Comparison of ENCODE assay signal across 20 cellular contexts in the genomic region with DNA sequence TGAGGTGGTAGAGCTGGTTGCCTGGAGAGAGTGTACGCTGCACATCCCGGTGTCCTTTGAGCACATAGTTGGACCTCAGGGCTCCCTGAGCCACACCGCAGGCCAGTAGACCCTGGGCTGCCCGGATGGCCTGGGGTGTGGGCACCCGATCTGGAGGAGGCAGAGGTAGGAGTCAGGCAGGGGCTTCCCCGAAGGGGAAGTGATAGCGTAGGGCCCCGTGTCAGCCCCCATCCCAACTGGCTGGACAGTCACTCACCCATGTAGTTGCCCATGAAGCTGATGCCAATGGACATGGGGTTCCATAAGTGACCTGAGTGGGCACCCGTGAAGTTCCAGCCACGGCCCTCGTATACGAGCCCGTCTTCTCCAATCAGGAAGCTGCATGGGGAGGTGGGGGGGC. TPM values are rescaled to one million over a fixed set of nuclear protein-coding genes. Genes with fewer than 3 reads are reported as not detected.
A peak's percentile ranks its signal among the peaks of the same experiment; 100 is the strongest.
DNase-seq lines count a peak whose midpoint lies in the region; ATAC-seq, FAIRE-seq and TF ChIP-seq lines count a peak whose summit lies in the region.
"Had no signal": no experiment of that assay in that cellular context is flagged by ENCODE, and none has a peak within 500 bp of the region (broad histone marks: within the 10 kb centered on the region; RNA-seq: fewer than 3 reads in every experiment).

No MANE protein-coding gene starts in this region.

- H3K79me2 ChIP-seq in HCT116 (ENCODE audit: insufficient read depth, low read length) (no peaks in the 10 kb centered on the region), K562 (ENCODE audit: control insufficient read depth, insufficient read depth, low read length) (no peaks in the 10 kb centered on the region), PC-3 (ENCODE audit: low read length) (no peaks in the 10 kb centered on the region)

- no peak overlapping the region for H3K4me2 ChIP-seq in HCT116 (ENCODE audit: low read length)
- no peak overlapping the region for H3K4me2 ChIP-seq in K562 (ENCODE audit: insufficient read depth, low read length)
- H3K4me2 ChIP-seq in PC-3 (ENCODE audit: low read length) = no peak overlapping the region
- H3K4me2 ChIP-seq: A549 had no signal

- no peak for DNase-seq in HCT116 (ENCODE audit: low read depth, low spot score)
- DNase-seq in K562 (ENCODE audit: extremely low read depth in 1 of 4, low spot score in 3 of 4) = no peak
- DNase-seq in mesenteric fat pad (ENCODE audit: low spot score) = peak; percentile 73
- DNase-seq in PC-3 = no peak
- DNase-seq in GDM1 (lab: John Stamatoyannopoulos, UW) = no peak
- DNase-seq in DMS53 treated with DMSO at 0.1 percent for 48 hours (lab: John Stamatoyannopoulos, UW; ENCODE audit: unreplicated experiment) = no peak
- DNase-seq: BE2C; CD4-positive, alpha-beta memory T cell; COR-L47; DMS153; DND-41; GF-D8; IMR-90; KG1 had no signal

- H3K36me3 ChIP-seq in HCT116 (ENCODE audit: control insufficient read depth in 1 of 2, insufficient read depth in 2 of 2, low read length in 2 of 2) = 0 out of 4 replicates have a peak, but pooled peaks cover 0 to 4% of the 10 kb centered on the region in 2 experiments
- H3K36me3 ChIP-seq in K562 (ENCODE audit: control insufficient read depth, insufficient read depth, low read length) = peaks cover 14% of the 10 kb centered on the region; the same call in 1 of the 3 replicates
- no peaks in the 10 kb centered on the region for H3K36me3 ChIP-seq in PC-3 (ENCODE audit: low read depth, low read length)
- H3K36me3 ChIP-seq: BE2C had no signal

- TF ChIP-seq CTCF in HCT116 (IDR thresholded peaks at IDR 0.05 in 2 of 3, conservative IDR thresholded peaks at IDR 0.05 in 1 of 3; ENCODE audit: borderline replicate concordance in 1 of 3, insufficient read depth in 1 of 3, low read depth in 2 of 3, low read length in 2 of 3) (no peak), K562 (IDR thresholded peaks at IDR 0.05 in 2 of 3, conservative IDR thresholded peaks at IDR 0.05 in 1 of 3; ENCODE audit: insufficient read depth in 2 of 3, low read depth in 1 of 3, low read length in 3 of 3) (no peak), PC-3 (conservative IDR thresholded peaks at IDR 0.05; ENCODE audit: low read depth, low read length) (no peak)

- no peak for FAIRE-seq in K562 (lab: Jason Lieb, UNC)
- FAIRE-seq: A549, D721Med, H1 had no signal

- CTCF ChIA-PET in HCT116 (lab: Charles Lee) = interaction anchor here (0.5 to 2.0 kb wide), 4 partner anchors 9 to 251 kb away, joined by 3 to 10 read pairs (median 4); no protein-coding TSS in a partner anchor
- CTCF ChIA-PET in K562 (lab: Yijun Ruan, JAX; ENCODE audit: low intra/inter-chr PET ratio) = no interaction called here
- CTCF ChIA-PET in PC-3 (lab: Charles Lee) = no interaction called here

- H3K27me3 ChIP-seq in HCT116 (ENCODE audit: insufficient read depth, low read length) = no peaks in the 10 kb centered on the region
- no peaks in the 10 kb centered on the region for H3K27me3 ChIP-seq in K562 (ENCODE audit: control insufficient read depth in 2 of 2, insufficient read depth in 2 of 2, low read length in 2 of 2)
- H3K27me3 ChIP-seq in PC-3 (ENCODE audit: low read length) = no peaks in the 10 kb centered on the region

- no peak for TF ChIP-seq EP300 in K562 (IDR thresholded peaks at IDR 0.05; ENCODE audit: low read length)

- H3K9me3 ChIP-seq in HCT116 (ENCODE audit: control insufficient read depth in 1 of 2, insufficient read depth in 1 of 2, low read depth in 1 of 2, low read length in 2 of 2) = no peaks in the 10 kb centered on the region
- no peaks in the 10 kb centered on the region for H3K9me3 ChIP-seq in K562 (replicated peaks; ENCODE audit: control insufficient read depth, insufficient read depth, low read depth, low read length)
- H3K9me3 ChIP-seq in PC-3 (ENCODE audit: low read length) = no peaks in the 10 kb centered on the region
- H3K9me3 ChIP-seq: A549, BE2C had no signal

- in situ Hi-C loops in K562 (cut with MboI) = no loop called here

- H3K9me2 ChIP-seq in HCT116 (ENCODE audit: insufficient read depth) (no peaks in the 10 kb centered on the region), PC-3 (replicated peaks; ENCODE audit: low read length) (no peaks in the 10 kb centered on the region)

- H2AFZ ChIP-seq in HCT116 (ENCODE audit: low read depth, low read length, poor library complexity, severe bottlenecking) = no peak overlapping the region
- no peak overlapping the region for H2AFZ ChIP-seq in K562 (ENCODE audit: low read depth, low read length)
- no peak overlapping the region for H2AFZ ChIP-seq in PC-3 (ENCODE audit: low read length)

- POLR2A ChIA-PET in HCT116 (lab: Charles Lee) = interaction anchor here (1.5 kb wide), 1 partner anchor 155 kb away, joined by 3 read pairs; the partner anchor contains the start of gene FOXA3
- POLR2A ChIA-PET in K562 (lab: Yijun Ruan, JAX) = interaction anchor here (0.6 to 0.7 kb wide), 2 partner anchors 24 to 386 kb away, joined by 3 to 4 read pairs; partner anchors contain the start of gene CCDC61
- POLR2A ChIA-PET in PC-3 (lab: Charles Lee; ENCODE audit: unreplicated experiment) = no interaction called here

- BruUV-seq in HCT116 (replicated peaks; lab: Mats Ljungman, UMichigan) = TSS peak; percentile 59
- BruUV-seq in K562 (replicated peaks; lab: Mats Ljungman, UMichigan) = no TSS peak
- BruUV-seq in PC-3 (replicated peaks; lab: Mats Ljungman, UMichigan) = no TSS peak

- no peak overlapping the region for H3K4me3 ChIP-seq in HCT116 (replicated peaks in 1 of 2; ENCODE audit: low read depth in 1 of 2, low read length in 2 of 2)
- no peak overlapping the region for H3K4me3 ChIP-seq in K562
- H3K4me3 ChIP-seq in PC-3 (ENCODE audit: low read length) = no peak overlapping the region
- H3K4me3 ChIP-seq: A549 had no signal

- H3K9ac ChIP-seq in HCT116 (ENCODE audit: low read length) = no peak overlapping the region
- no peak overlapping the region for H3K9ac ChIP-seq in K562 (ENCODE audit: insufficient read depth in 1 of 2, low read depth in 2 of 2, low read length in 2 of 2)
- no peak overlapping the region for H3K9ac ChIP-seq in PC-3 (ENCODE audit: low read length)

- ATAC-seq in HCT116 = no peak
- no peak for ATAC-seq in K562
- no peak for ATAC-seq in PC-3
- ATAC-seq: A549 had no signal

- TF ChIP-seq RAD21 in HCT116 (IDR thresholded peaks at IDR 0.05; ENCODE audit: low read depth) (no peak), K562 (CRISPR knock-in tag; conservative IDR thresholded peaks at IDR 0.05 in 1 of 2, IDR thresholded peaks at IDR 0.05 in 1 of 2) (no peak)

- WGBS in K562 (ENCODE audit: insufficient coverage, low coverage, missing lambda C conversion rate) = 83% methylated on average over 9 of the region's 13 CpGs

- RAD21 ChIA-PET in HCT116 (lab: Charles Lee; ENCODE audit: low non-redundant PET in 1 of 2, low total read pairs in 2 of 2, uncharacterized antibody in 2 of 2, unreplicated experiment in 2 of 2) = no interaction called here

- H4K20me1 ChIP-seq in HCT116 (ENCODE audit: insufficient read depth) = no peaks in the 10 kb centered on the region
- peaks cover 2% of the 10 kb centered on the region; the same call in 1 of the 2 replicates for H4K20me1 ChIP-seq in K562 (replicated peaks; ENCODE audit: control insufficient read depth, insufficient read depth, low read length)
- no peaks in the 10 kb centered on the region for H4K20me1 ChIP-seq in PC-3 (ENCODE audit: low read length)

- peaks cover 3 to 14% of the 10 kb centered on the region in 2 experiments; a peak in 3 of 4 replicates for H3K4me1 ChIP-seq in HCT116 (ENCODE audit: control insufficient read depth in 1 of 2, insufficient read depth in 2 of 2, low read length in 2 of 2)
- peaks cover 8 to 47% of the 10 kb centered on the region in 2 experiments; a peak in 4 of 5 replicates for H3K4me1 ChIP-seq in K562 (replicated peaks in 1 of 2; ENCODE audit: control insufficient read depth in 2 of 2, insufficient read depth in 2 of 2, low read length in 2 of 2)
- H3K4me1 ChIP-seq in PC-3 (ENCODE audit: insufficient read depth, low read length) = no peaks in the 10 kb centered on the region

- H3K9me1 ChIP-seq in K562 (ENCODE audit: control insufficient read depth, insufficient read depth, low read length) = no peaks in the 10 kb centered on the region

- no peaks in the 10 kb centered on the region for H3F3A ChIP-seq in PC-3 (ENCODE audit: low read length, unreplicated experiment)

- TF ChIP-seq POLR2A in HCT116 (IDR thresholded peaks at IDR 0.05; ENCODE audit: borderline replicate concordance, extremely low read depth, insufficient read depth, insufficient read length) (no peak), K562 (conservative IDR thresholded peaks at IDR 0.05) (no peak)

- no peak overlapping the region for H3K27ac ChIP-seq in HCT116 (ENCODE audit: low read depth, low read length)
- no peak overlapping the region for H3K27ac ChIP-seq in K562 (ENCODE audit: extremely low read depth, low read depth, low read length)
- no peak overlapping the region for H3K27ac ChIP-seq in PC-3 (ENCODE audit: low read length)
- H3K27ac ChIP-seq: A549, C4-2B had no signal

- intact Hi-C loops in HCT116 (cut with micrococcal nuclease) = loop anchor here (5.0 kb wide), 1 partner anchor 107 kb away; the partner anchor contains the start of gene NANOS2
- intact Hi-C loops in K562 (cut with micrococcal nuclease) = no loop called here
- intact Hi-C loops in PC-3 (cut with micrococcal nuclease) = no loop called here

RNA-seq across cellular contexts. Expression of gene PGLYRP1, which starts 3.6 kb away (rescaled TPM):
- not detected for total RNA-seq in HCT116 (2021; ENCODE audit: unreplicated experiment)
- not detected in 2 replicates for polyA plus RNA-seq in HCT116 (2012)
- total RNA-seq in K562 (2011; cell fraction: chromatin; rRNA removed; ENCODE audit: low replicate concordance) = not detected in 2 replicates
- total RNA-seq in K562 (2011; cell fraction: nucleolus; rRNA removed) = not detected in 2 replicates
- total RNA-seq in K562 (2011; cell fraction: nucleoplasm; rRNA removed) = not detected in 2 replicates
- total RNA-seq in K562 (2014; rRNA removed) = not detected in 2 replicates
- total RNA-seq in K562 (2014; rRNA removed; fragmentation: Illumina TruSeq; extraction: Trizol) = not detected in 2 replicates
- not detected in 2 replicates for total RNA-seq in K562 (2015; rRNA removed; fragmentation: Illumina TruSeq; extraction: Trizol)
- not detected in 2 replicates for total RNA-seq in K562 (2021)
- not detected in 2 replicates for polyA plus RNA-seq in K562 (2011; rRNA removed)
- not detected in 2 replicates for polyA plus RNA-seq in K562 (2011; cell fraction: cytosol; rRNA removed)
- not detected in 2 replicates for polyA plus RNA-seq in K562 (2011; cell fraction: nucleus; rRNA removed)
- polyA plus RNA-seq in K562 (2012) = 0.20 and 0.25 TPM in 2 replicates
- polyA plus RNA-seq in K562 (2014; fragmentation: Illumina TruSeq; extraction: Trizol) = not detected in 2 replicates
- polyA plus RNA-seq in K562 (2014; fragmentation: Nextera tagmentation; extraction: Ambion mirVana) = not detected
- not detected in 2 replicates for polyA plus RNA-seq in K562 (2014; rRNA removed)
- not detected in 2 replicates for polyA minus RNA-seq in K562 (2011; rRNA and poly(A)+ RNA removed)
- polyA minus RNA-seq in K562 (2011; cell fraction: cytosol; rRNA and poly(A)+ RNA removed) = not detected in 2 replicates
- not detected in 2 replicates for polyA minus RNA-seq in K562 (2011; cell fraction: nucleus; rRNA and poly(A)+ RNA removed)
- 1.6 TPM for total RNA-seq in mesenteric fat pad
- total RNA-seq in PC-3 (2014; rRNA removed) = not detected in 2 replicates
- total RNA-seq: CD4-positive, alpha-beta memory T cell; H1; HT-29; IMR-90 had no signal
- polyA plus RNA-seq: A549; AG04450; CD4-positive, alpha-beta memory T cell; H1; IMR-90 had no signal

RNA-seq across cellular contexts. Expression of gene IGFL4, which starts 21.5 kb away (rescaled TPM):
- not detected for total RNA-seq in HCT116 (2021; ENCODE audit: unreplicated experiment)
- not detected in 2 replicates for polyA plus RNA-seq in HCT116 (2012)
- total RNA-seq in K562 (2011; cell fraction: chromatin; rRNA removed; ENCODE audit: low replicate concordance) = not detected in 2 replicates
- not detected in 2 replicates for total RNA-seq in K562 (2011; cell fraction: nucleolus; rRNA removed)
- total RNA-seq in K562 (2011; cell fraction: nucleoplasm; rRNA removed) = not detected in 2 replicates
- 0.04 TPM in 1 of 2 replicates, not detected in the other for total RNA-seq in K562 (2014; rRNA removed)
- total RNA-seq in K562 (2014; rRNA removed; fragmentation: Illumina TruSeq; extraction: Trizol) = not detected in 2 replicates
- total RNA-seq in K562 (2015; rRNA removed; fragmentation: Illumina TruSeq; extraction: Trizol) = not detected in 2 replicates
- not detected in 2 replicates for total RNA-seq in K562 (2021)
- 0.07 TPM in 1 of 2 replicates, not detected in the other for polyA plus RNA-seq in K562 (2011; rRNA removed)
- not detected in 2 replicates for polyA plus RNA-seq in K562 (2011; cell fraction: cytosol; rRNA removed)
- 0.04 and 0.11 TPM in 2 replicates for polyA plus RNA-seq in K562 (2011; cell fraction: nucleus; rRNA removed)
- polyA plus RNA-seq in K562 (2012) = 0.14 TPM in 1 of 2 replicates, not detected in the other
- polyA plus RNA-seq in K562 (2014; fragmentation: Illumina TruSeq; extraction: Trizol) = not detected in 2 replicates
- not detected for polyA plus RNA-seq in K562 (2014; fragmentation: Nextera tagmentation; extraction: Ambion mirVana)
- polyA plus RNA-seq in K562 (2014; rRNA removed) = not detected in 2 replicates
- polyA minus RNA-seq in K562 (2011; rRNA and poly(A)+ RNA removed) = not detected in 2 replicates
- polyA minus RNA-seq in K562 (2011; cell fraction: cytosol; rRNA and poly(A)+ RNA removed) = not detected in 2 replicates
- not detected in 2 replicates for polyA minus RNA-seq in K562 (2011; cell fraction: nucleus; rRNA and poly(A)+ RNA removed)
- total RNA-seq in mesenteric fat pad = not detected
- total RNA-seq in PC-3 (2014; rRNA removed) = not detected in 2 replicates
- total RNA-seq: CD4-positive, alpha-beta memory T cell; IMR-90 had no signal
- polyA plus RNA-seq: AG04450; CD4-positive, alpha-beta memory T cell; IMR-90 had no signal

RNA-seq across cellular contexts. Expression of gene CCDC61, which starts 24.0 kb away (rescaled TPM):
- total RNA-seq in HCT116 (2021; ENCODE audit: unreplicated experiment) (12.2 TPM), K562 (2014; rRNA removed) (19.8 and 21.5 TPM in 2 replicates), K562 (2014; rRNA removed; fragmentation: Illumina TruSeq; extraction: Trizol) (4.9 and 5.4 TPM in 2 replicates), K562 (2015; rRNA removed; fragmentation: Illumina TruSeq; extraction: Trizol) (10.3 and 11.4 TPM in 2 replicates), K562 (2021) (26.3 and 27.0 TPM in 2 replicates), mesenteric fat pad (9.8 TPM), PC-3 (2014; rRNA removed) (6.3 and 7.7 TPM in 2 replicates)
- 4.1 and 5.6 TPM in 2 replicates for polyA plus RNA-seq in HCT116 (2012)
- total RNA-seq in K562 (2011; cell fraction: chromatin; rRNA removed; ENCODE audit: low replicate concordance) = 26.3 and 56.0 TPM in 2 replicates
- total RNA-seq in K562 (2011; cell fraction: nucleolus; rRNA removed) = 42.4 and 47.0 TPM in 2 replicates
- 31.0 and 36.6 TPM in 2 replicates for total RNA-seq in K562 (2011; cell fraction: nucleoplasm; rRNA removed)
- polyA plus RNA-seq in K562 (2011; rRNA removed) (10.6 and 12.4 TPM in 2 replicates), K562 (2014; fragmentation: Illumina TruSeq; extraction: Trizol) (9.4 and 15.5 TPM in 2 replicates), K562 (2014; fragmentation: Nextera tagmentation; extraction: Ambion mirVana) (under 1 TPM; 0.07 to 0.59 TPM), K562 (2014; rRNA removed) (20.9 and 21.4 TPM in 2 replicates)
- 10.4 and 25.4 TPM in 2 replicates for polyA plus RNA-seq in K562 (2011; cell fraction: cytosol; rRNA removed)
- 41.2 and 57.4 TPM in 2 replicates for polyA plus RNA-seq in K562 (2011; cell fraction: nucleus; rRNA removed)
- 19.9 and 20.3 TPM in 2 replicates for polyA plus RNA-seq in K562 (2012)
- polyA minus RNA-seq in K562 (2011; rRNA and poly(A)+ RNA removed) = 2.8 and 5.2 TPM in 2 replicates
- polyA minus RNA-seq in K562 (2011; cell fraction: cytosol; rRNA and poly(A)+ RNA removed) = 12.0 and 13.0 TPM in 2 replicates
- 19.5 and 24.2 TPM in 2 replicates for polyA minus RNA-seq in K562 (2011; cell fraction: nucleus; rRNA and poly(A)+ RNA removed)

RNA-seq across cellular contexts. Expression of gene NOVA2, which starts 45.6 kb away (rescaled TPM):
- total RNA-seq in HCT116 (2021; ENCODE audit: unreplicated experiment) (2.5 TPM), K562 (2014; rRNA removed) (not detected in 2 replicates), K562 (2014; rRNA removed; fragmentation: Illumina TruSeq; extraction: Trizol) (not detected in 2 replicates), K562 (2015; rRNA removed; fragmentation: Illumina TruSeq; extraction: Trizol) (not detected in 2 replicates), K562 (2021) (not detected in 2 replicates), mesenteric fat pad (15.4 TPM), PC-3 (2014; rRNA removed) (0.06 TPM in 1 of 2 replicates, not detected in the other)
- polyA plus RNA-seq in HCT116 (2012) = 1.2 and 1.5 TPM in 2 replicates
- total RNA-seq in K562 (2011; cell fraction: chromatin; rRNA removed; ENCODE audit: low replicate concordance) = not detected in 2 replicates
- not detected in 2 replicates for total RNA-seq in K562 (2011; cell fraction: nucleolus; rRNA removed)
- not detected in 2 replicates for total RNA-seq in K562 (2011; cell fraction: nucleoplasm; rRNA removed)
- polyA plus RNA-seq in K562 (2011; rRNA removed) (not detected in 2 replicates), K562 (2014; fragmentation: Illumina TruSeq; extraction: Trizol) (not detected in 2 replicates), K562 (2014; fragmentation: Nextera tagmentation; extraction: Ambion mirVana) (not detected), K562 (2014; rRNA removed) (not detected in 2 replicates)
- polyA plus RNA-seq in K562 (2011; cell fraction: cytosol; rRNA removed) = not detected in 2 replicates
- not detected in 2 replicates for polyA plus RNA-seq in K562 (2011; cell fraction: nucleus; rRNA removed)
- polyA plus RNA-seq in K562 (2012) = 0.03 TPM in 1 of 2 replicates, not detected in the other
- polyA minus RNA-seq in K562 (2011; rRNA and poly(A)+ RNA removed) = not detected in 2 replicates
- not detected in 2 replicates for polyA minus RNA-seq in K562 (2011; cell fraction: cytosol; rRNA and poly(A)+ RNA removed)
- polyA minus RNA-seq in K562 (2011; cell fraction: nucleus; rRNA and poly(A)+ RNA removed) = not detected in 2 replicates
- total RNA-seq: CD4-positive, alpha-beta memory T cell; HT-29; IMR-90 had no signal
- polyA plus RNA-seq: CD4-positive, alpha-beta memory T cell had no signal
